Comparison of ENCODE assay signal across 28 cellular contexts in the genomic region with DNA sequence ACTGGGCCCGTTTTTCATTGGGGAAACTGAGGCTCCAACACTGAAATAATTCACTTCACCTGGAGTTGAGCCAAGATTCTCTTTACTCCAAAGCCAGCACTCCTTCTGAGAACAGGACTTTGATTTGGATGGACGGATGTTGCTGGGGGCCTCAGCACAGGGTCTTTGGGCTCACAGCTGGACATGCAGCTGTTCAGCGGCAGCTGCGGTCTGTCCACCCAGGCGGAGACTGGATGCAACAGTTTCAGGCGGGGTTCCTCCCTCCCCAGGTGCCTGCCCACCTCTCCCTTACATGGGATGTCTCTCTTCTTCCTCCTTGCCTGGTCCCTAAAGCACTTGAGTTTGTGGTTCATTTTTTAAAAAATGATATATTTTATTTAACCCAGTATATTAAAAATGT.
"Had no signal": no experiment of that assay in that cellular context is flagged by ENCODE, and none has a peak within 500 bp of the region (broad histone marks: within the 10 kb centered on the region; RNA-seq: fewer than 3 reads in every experiment).

No MANE protein-coding gene starts in this region.

- H3K36me3 ChIP-seq: colonic mucosa, esophagus muscularis mucosa, esophagus squamous epithelium, gastrocnemius medialis, gastroesophageal sphincter, heart left ventricle, heart right ventricle had no signal

- DNase-seq: colonic mucosa; cortex of kidney; dermis blood vessel endothelial cell; dorsolateral prefrontal cortex; effector CD4-positive, alpha-beta T cell; effector CD8-positive, alpha-beta T cell; effector memory CD4-positive, alpha-beta T cell; effector memory CD8-positive, alpha-beta T cell; endodermal cell; erythroblast; esophagus squamous epithelium; foreskin fibroblast; foreskin keratinocyte; foreskin melanocyte; gastrocnemius medialis; glutamatergic neuron; head of caudate nucleus; heart left ventricle; heart right ventricle had no signal

- ATAC-seq: effector memory CD8-positive, alpha-beta T cell; esophagus mucosa; foreskin keratinocyte; gastrocnemius medialis; gastroesophageal sphincter; heart left ventricle; heart right ventricle had no signal

- H3K27me3 ChIP-seq: colonic mucosa, foreskin keratinocyte, gastrocnemius medialis, heart left ventricle had no signal

- H3K4me3 ChIP-seq: colonic mucosa, coronary artery, dorsolateral prefrontal cortex, esophagus muscularis mucosa, esophagus squamous epithelium, gastrocnemius medialis, gastroesophageal sphincter, heart left ventricle, heart right ventricle had no signal

- FAIRE-seq: colon, endometrium, endothelial cell of umbilical vein, frontal cortex had no signal

- H3K27ac ChIP-seq: colonic mucosa, coronary artery, dorsolateral prefrontal cortex, epithelial cell of prostate, esophagus muscularis mucosa, esophagus squamous epithelium, foreskin keratinocyte, gastrocnemius medialis, gastroesophageal sphincter, heart left ventricle, heart right ventricle had no signal

- H3K9me3 ChIP-seq: colonic mucosa, esophagus squamous epithelium had no signal

- H3K4me1 ChIP-seq: colonic mucosa, esophagus muscularis mucosa, esophagus squamous epithelium, foreskin keratinocyte, gastrocnemius medialis, gastroesophageal sphincter, heart left ventricle, heart right ventricle had no signal
